Comparison of ENCODE assay signal across 1 cellular context in the genomic region with DNA sequence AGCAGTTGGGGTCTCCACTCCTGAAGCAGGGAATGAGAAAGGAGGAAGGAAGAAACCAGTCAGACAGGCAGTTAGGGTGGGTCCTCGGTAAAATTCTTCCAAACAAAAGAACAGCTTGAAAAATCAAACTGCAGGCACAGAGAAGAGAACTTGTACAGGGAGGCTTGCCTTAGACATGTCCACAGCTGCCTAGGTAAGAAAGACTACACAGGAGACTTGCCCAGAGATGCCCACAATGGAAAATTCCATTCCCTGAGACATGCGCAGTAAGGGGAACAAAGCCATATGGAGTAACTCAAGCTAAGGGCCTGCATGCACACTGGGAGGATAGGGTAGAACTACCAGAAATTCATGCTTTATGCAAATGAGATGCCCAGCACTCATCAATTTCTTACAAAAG.
TF ChIP-seq lines count a peak whose summit lies in the region.

No MANE protein-coding gene starts in this region.

TF ChIP-seq in HepG2, 621 proteins besides CTCF, POLR2A, EP300 and RAD21:
- TF ChIP-seq RBM22 (optimal IDR thresholded peaks at IDR 0.05; ENCODE audit: low read length) (peak; percentile 35), ZNF709 (CRISPR knock-in tag; IDR thresholded peaks at IDR 0.05) (no peak)
